7 cellular contexts compared by ENCODE assay signal in genomic region chr7:102583495-102583894, GRCh38. TPM values are rescaled to one million over a fixed set of nuclear protein-coding genes. Genes with fewer than 3 reads are reported as not detected.
"Had no signal": no experiment of that assay in that cellular context is flagged by ENCODE, and none has a peak within 500 bp of the region (broad histone marks: within the 10 kb centered on the region; RNA-seq: fewer than 3 reads in every experiment).

No MANE protein-coding gene starts in this region.

RNA-seq across cellular contexts. Expression of gene SPDYE2, which starts 32.5 kb away (rescaled TPM):
- total RNA-seq: LHCN-M2, MCF 10A, NCI-H460, OCI-LY7, Peyer's patch, Right ventricle myocardium inferior, SK-MEL-5 had no signal
